ENCODE assay signal across 34 cellular contexts in the genomic region with DNA sequence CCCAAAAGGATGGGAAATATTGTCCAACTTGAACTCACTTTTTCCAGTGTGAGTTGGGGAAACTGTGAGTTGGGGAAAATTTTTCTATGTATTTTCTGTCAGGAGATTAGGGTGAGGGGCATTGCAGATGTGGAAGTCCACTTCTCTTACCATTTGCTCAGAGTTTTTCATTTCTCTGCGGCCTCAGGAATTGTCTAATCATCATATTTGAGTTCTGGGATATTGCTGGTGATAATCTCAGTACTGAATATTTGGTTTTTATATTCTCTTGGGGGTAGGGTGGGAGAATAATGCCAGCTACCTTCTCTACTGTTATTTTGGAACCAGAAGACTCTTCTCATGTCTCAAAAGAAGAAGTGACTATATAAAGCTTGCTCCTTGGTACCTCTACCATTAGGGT.
DNase-seq lines count a peak whose midpoint lies in the region; ATAC-seq, FAIRE-seq and TF ChIP-seq lines count a peak whose summit lies in the region.
"Had no signal": no experiment of that assay in that cellular context is flagged by ENCODE, and none has a peak within 500 bp of the region (broad histone marks: within the 10 kb centered on the region; RNA-seq: fewer than 3 reads in every experiment).

No MANE protein-coding gene starts in this region.

- in situ Hi-C loops in HepG2 (cut with HindIII; ENCODE audit: extremely low pct_ligation_motif_present, low pct_unique_long_range_greater_than_20kb) = no loop called here
- in situ Hi-C loops in IMR-90 (cut with MboI; ENCODE audit: low sequenced_read_pairs) = no loop called here
- in situ Hi-C loops in K562 (cut with MboI) = no loop called here

- TF ChIP-seq POLR2A in HepG2 (IDR thresholded peaks at IDR 0.05; ENCODE audit: insufficient read depth in 1 of 2, low read depth in 2 of 2, low read length in 2 of 2) (no peak), right lobe of liver (IDR thresholded peaks at IDR 0.05) (no peak), A549 (IDR thresholded peaks at IDR 0.05; ENCODE audit: low read length) (no peak), IMR-90 (IDR thresholded peaks at IDR 0.05; ENCODE audit: low read depth, low read length) (no peak), K562 (conservative IDR thresholded peaks at IDR 0.05) (no peak)

- DNase-seq in HepG2 (ENCODE audit: low spot score) = no peak
- no peak for DNase-seq in right lobe of liver
- DNase-seq in A549 (ENCODE audit: low read depth in 1 of 2, low spot score in 1 of 2) = no peak
- DNase-seq in IMR-90 = no peak
- DNase-seq in K562 (ENCODE audit: extremely low read depth in 1 of 4, low spot score in 3 of 4) = no peak
- no peak for DNase-seq in A673 (ENCODE audit: low spot score)
- DNase-seq in tibial artery = no peak
- no peak for DNase-seq in SKM-1 treated with dmso at 0.1 percent for 144 hours (lab: John Stamatoyannopoulos, UW; ENCODE audit: unreplicated experiment)
- DNase-seq: 8988T; ACHN; AML-193; BE2C; C1 segment of cervical spinal cord; Caco-2; Calu3; CD4-positive, alpha-beta memory T cell; CD4-positive, alpha-beta T cell; CD4-positive, CD25-positive, alpha-beta regulatory T cell; CD8-positive, alpha-beta memory T cell; CD8-positive, alpha-beta T cell; COR-L47; DMS 273 treated with DMSO at 0.1 percent for 48 hours; DMS153; DMS53; DMS79; DMS79 treated with DMSO at 0.1 percent for 48 hours; DND-41; EL had no signal

- H3K9ac ChIP-seq in HepG2 (ENCODE audit: insufficient read depth, low read depth, low read length) (no peak overlapping the region), IMR-90 (ENCODE audit: low read depth, low read length) (no peak overlapping the region), K562 (ENCODE audit: insufficient read depth in 1 of 2, low read depth in 2 of 2, low read length in 2 of 2) (no peak overlapping the region)
- H3K9ac ChIP-seq: BLaER1; BLaER1 treated with 17β-estradiol and CSF1 and Interleukin-3, amounts not matched to agents 10 nM and 100 nM had no signal

- no peak overlapping the region for H2AFZ ChIP-seq in HepG2 (ENCODE audit: low read length)
- H2AFZ ChIP-seq in IMR-90 (replicated peaks; ENCODE audit: low read length, poor library complexity) = no peak overlapping the region
- H2AFZ ChIP-seq in K562 (ENCODE audit: low read depth, low read length) = no peak overlapping the region

- no peaks in the 10 kb centered on the region for H3K79me1 ChIP-seq in IMR-90 (ENCODE audit: low read depth in 1 of 2, low read length in 2 of 2)

- TF ChIP-seq CTCF in HepG2 (CRISPR knock-in tag; IDR thresholded peaks at IDR 0.05) (no peak), right lobe of liver (IDR thresholded peaks at IDR 0.05) (no peak), A549 (IDR thresholded peaks at IDR 0.05) (no peak), IMR-90 (conservative IDR thresholded peaks at IDR 0.05; ENCODE audit: low read depth, low read length) (no peak), K562 (IDR thresholded peaks at IDR 0.05 in 2 of 3, conservative IDR thresholded peaks at IDR 0.05 in 1 of 3; ENCODE audit: insufficient read depth in 2 of 3, low read depth in 1 of 3, low read length in 3 of 3) (no peak), A673 (conservative IDR thresholded peaks at IDR 0.05; ENCODE audit: low read depth, low read length) (no peak), tibial artery (IDR thresholded peaks at IDR 0.05) (no peak)

- H3K4ac ChIP-seq in IMR-90 (ENCODE audit: low read depth, low read length) = no peak overlapping the region

- H2AK9ac ChIP-seq in IMR-90 (replicated peaks; ENCODE audit: low read depth, low read length, poor library complexity) = no peak overlapping the region

- no peak overlapping the region for H3K27ac ChIP-seq in HepG2 (ENCODE audit: extremely low read length, insufficient read depth, low read length)
- H3K27ac ChIP-seq in right lobe of liver = no peak overlapping the region
- H3K27ac ChIP-seq in A549 = no peak overlapping the region
- no peak overlapping the region for H3K27ac ChIP-seq in IMR-90 (ENCODE audit: insufficient read depth, low read length)
- H3K27ac ChIP-seq in K562 (ENCODE audit: extremely low read depth, low read depth, low read length) = no peak overlapping the region
- H3K27ac ChIP-seq in A673 (ENCODE audit: low read depth, low read length, poor library complexity, severe bottlenecking) = no peak overlapping the region
- H3K27ac ChIP-seq in tibial artery = no peak overlapping the region
- H3K27ac ChIP-seq: 22Rv1; BLaER1; BLaER1 treated with 17β-estradiol and CSF1 and Interleukin-3, amounts not matched to agents 10 nM and 100 nM; C4-2B had no signal

- H3K4me1 ChIP-seq in HepG2 (ENCODE audit: insufficient read depth, low read length) = no peaks in the 10 kb centered on the region
- H3K4me1 ChIP-seq in right lobe of liver = no peaks in the 10 kb centered on the region
- no peaks in the 10 kb centered on the region for H3K4me1 ChIP-seq in A549
- H3K4me1 ChIP-seq in IMR-90 (ENCODE audit: control insufficient read depth, insufficient read depth, low read length) = no peaks in the 10 kb centered on the region
- no peaks in the 10 kb centered on the region for H3K4me1 ChIP-seq in K562 (replicated peaks in 1 of 2; ENCODE audit: control insufficient read depth in 2 of 2, insufficient read depth in 2 of 2, low read length in 2 of 2)
- H3K4me1 ChIP-seq in A673 (ENCODE audit: insufficient read depth, low read length, poor library complexity, severe bottlenecking) = no peaks in the 10 kb centered on the region
- no peaks in the 10 kb centered on the region for H3K4me1 ChIP-seq in tibial artery
- H3K4me1 ChIP-seq: BE2C; BLaER1; BLaER1 treated with 17β-estradiol and CSF1 and Interleukin-3, amounts not matched to agents 10 nM and 100 nM; Caco-2 had no signal

- intact Hi-C loops in HepG2 (cut with micrococcal nuclease; ENCODE audit: unreplicated experiment) = no loop called here
- intact Hi-C loops in right lobe of liver (cut with DNase I) = no loop called here
- intact Hi-C loops in IMR-90 (cut with micrococcal nuclease) = no loop called here
- intact Hi-C loops in K562 (cut with micrococcal nuclease) = no loop called here
- intact Hi-C loops in A673 (cut with micrococcal nuclease; ENCODE audit: unreplicated experiment) = no loop called here
- intact Hi-C loops in tibial artery (cut with DNase I; ENCODE audit: low total_unique reads) = no loop called here

- no peak overlapping the region for H2BK5ac ChIP-seq in IMR-90 (ENCODE audit: low read depth, low read length, poor library complexity, severe bottlenecking)

- H3K23ac ChIP-seq in IMR-90 (ENCODE audit: low read depth, low read length) = no peak overlapping the region

- no peak overlapping the region for H2BK120ac ChIP-seq in IMR-90 (ENCODE audit: low read depth, low read length)

- ATAC-seq in HepG2 (no peak), right lobe of liver (no peak), A549 (no peak), IMR-90 (ENCODE audit: low read depth) (no peak), K562 (no peak)
- ATAC-seq: CD8-positive, alpha-beta T cell had no signal

- H3K79me2 ChIP-seq in HepG2 (ENCODE audit: insufficient read depth, low read length) (no peaks in the 10 kb centered on the region), K562 (ENCODE audit: control insufficient read depth, insufficient read depth, low read length) (no peaks in the 10 kb centered on the region)

- 7% methylated on average over 1 of the region's 1 CpG for WGBS in HepG2 (ENCODE audit: low lambda C conversion rate)
- WGBS in right lobe of liver (ENCODE audit: insufficient coverage, low coverage, low lambda C conversion rate, missing lambda C conversion rate) = 73% methylated on average over 1 of the region's 1 CpG
- WGBS in A549 (ENCODE audit: missing lambda C conversion rate) = 4% methylated on average over 1 of the region's 1 CpG
- WGBS in IMR-90 (ENCODE audit: extremely low coverage in 2 of 2, insufficient read length in 1 of 2), 2 experiments = no CpG with 5 or more reads among the region's 1 CpG
- 13% methylated on average over 1 of the region's 1 CpG for WGBS in K562 (ENCODE audit: insufficient coverage, low coverage, missing lambda C conversion rate)

- no peak overlapping the region for H3K4me3 ChIP-seq in HepG2 (replicated peaks in 1 of 3; ENCODE audit: insufficient read depth in 1 of 3, low read depth in 2 of 3, low read length in 3 of 3)
- H3K4me3 ChIP-seq in right lobe of liver = no peak overlapping the region
- no peak overlapping the region for H3K4me3 ChIP-seq in A549
- no peak overlapping the region for H3K4me3 ChIP-seq in IMR-90 (ENCODE audit: insufficient read depth, low read depth, low read length)
- H3K4me3 ChIP-seq in K562 = no peak overlapping the region
- H3K4me3 ChIP-seq in A673 (ENCODE audit: low read depth, low read length, poor library complexity, severe bottlenecking) = no peak overlapping the region
- no peak overlapping the region for H3K4me3 ChIP-seq in tibial artery
- H3K4me3 ChIP-seq: BLaER1; BLaER1 treated with 17β-estradiol and CSF1 and Interleukin-3, amounts not matched to agents 10 nM and 100 nM had no signal

- H2BK15ac ChIP-seq in IMR-90 (ENCODE audit: low read depth, low read length) = no peak overlapping the region

- H3K36me3 ChIP-seq in HepG2 (replicated peaks in 1 of 2; ENCODE audit: control insufficient read depth in 1 of 2, insufficient read depth in 2 of 2, low read length in 2 of 2) = no peaks in the 10 kb centered on the region
- H3K36me3 ChIP-seq in right lobe of liver = no peaks in the 10 kb centered on the region
- H3K36me3 ChIP-seq in IMR-90 (ENCODE audit: control insufficient read depth, insufficient read depth, low read length) = no peaks in the 10 kb centered on the region
- no peaks in the 10 kb centered on the region for H3K36me3 ChIP-seq in K562 (ENCODE audit: control insufficient read depth, insufficient read depth, low read length)
- H3K36me3 ChIP-seq in A673 (ENCODE audit: insufficient read depth, low read length, poor library complexity, severe bottlenecking) = no peaks in the 10 kb centered on the region
- no peaks in the 10 kb centered on the region for H3K36me3 ChIP-seq in tibial artery
- H3K36me3 ChIP-seq: BE2C; BLaER1; BLaER1 treated with 17β-estradiol and CSF1 and Interleukin-3, amounts not matched to agents 10 nM and 100 nM had no signal

- no TSS peak for BruUV-seq in HepG2 (replicated peaks; lab: Mats Ljungman, UMichigan)
- no TSS peak for BruUV-seq in IMR-90 (replicated peaks; lab: Mats Ljungman, UMichigan)
- no TSS peak for BruUV-seq in K562 (replicated peaks; lab: Mats Ljungman, UMichigan)
- BruUV-seq in A673 (replicated peaks; lab: Mats Ljungman, UMichigan) = no TSS peak

- H4K20me1 ChIP-seq in HepG2 (ENCODE audit: insufficient read depth, low read length) (no peaks in the 10 kb centered on the region), IMR-90 (ENCODE audit: insufficient read depth, low read length) (no peaks in the 10 kb centered on the region), K562 (replicated peaks; ENCODE audit: control insufficient read depth, insufficient read depth, low read length) (no peaks in the 10 kb centered on the region)
- H4K20me1 ChIP-seq: BLaER1; BLaER1 treated with 17β-estradiol and CSF1 and Interleukin-3, amounts not matched to agents 10 nM and 100 nM had no signal

- H4K91ac ChIP-seq in IMR-90 (ENCODE audit: insufficient read depth, low read depth, low read length) = no peak overlapping the region

- H3K4me2 ChIP-seq in HepG2 (ENCODE audit: low read depth, low read length) = no peak overlapping the region
- no peak overlapping the region for H3K4me2 ChIP-seq in A549
- no peak overlapping the region for H3K4me2 ChIP-seq in IMR-90 (ENCODE audit: low read depth, low read length)
- no peak overlapping the region for H3K4me2 ChIP-seq in K562 (ENCODE audit: insufficient read depth, low read length)
- H3K4me2 ChIP-seq: BLaER1; BLaER1 treated with 17β-estradiol and CSF1 and Interleukin-3, amounts not matched to agents 10 nM and 100 nM had no signal

- no peak for TF ChIP-seq RAD21 in HepG2 (CRISPR knock-in tag; IDR thresholded peaks at IDR 0.05)
- TF ChIP-seq RAD21 in A549 (conservative IDR thresholded peaks at IDR 0.05 in 1 of 2, IDR thresholded peaks at IDR 0.05 in 1 of 2) = no peak
- no peak for TF ChIP-seq RAD21 in IMR-90 (IDR thresholded peaks at IDR 0.05; ENCODE audit: low read length)
- no peak for TF ChIP-seq RAD21 in K562 (CRISPR knock-in tag; conservative IDR thresholded peaks at IDR 0.05 in 1 of 2, IDR thresholded peaks at IDR 0.05 in 1 of 2)

- CTCF ChIA-PET in HepG2 (lab: Yijun Ruan, JAX; ENCODE audit: low intra/inter-chr PET ratio, low total read pairs) (no interaction called here), A549 (lab: Yijun Ruan, JAX) (no interaction called here), IMR-90 (lab: Yijun Ruan, JAX) (no interaction called here), K562 (lab: Yijun Ruan, JAX; ENCODE audit: low intra/inter-chr PET ratio) (no interaction called here), A673 (lab: Charles Lee) (no interaction called here)

- H3K9me3 ChIP-seq in HepG2 (ENCODE audit: low read length) = no peaks in the 10 kb centered on the region
- no peaks in the 10 kb centered on the region for H3K9me3 ChIP-seq in right lobe of liver
- no peaks in the 10 kb centered on the region for H3K9me3 ChIP-seq in A549
- H3K9me3 ChIP-seq in IMR-90 (ENCODE audit: control insufficient read depth, insufficient read depth, low read length) = peaks cover 5% of the 10 kb centered on the region; the same call in 1 of the 2 replicates
- peaks cover 2% of the 10 kb centered on the region for H3K9me3 ChIP-seq in K562 (replicated peaks; ENCODE audit: control insufficient read depth, insufficient read depth, low read depth, low read length)
- H3K9me3 ChIP-seq in A673 (ENCODE audit: low read depth, low read length, poor library complexity, severe bottlenecking) = no peaks in the 10 kb centered on the region
- no peaks in the 10 kb centered on the region for H3K9me3 ChIP-seq in tibial artery
- H3K9me3 ChIP-seq: BE2C; BLaER1; BLaER1 treated with 17β-estradiol and CSF1 and Interleukin-3, amounts not matched to agents 10 nM and 100 nM; Caco-2 had no signal

- no peak overlapping the region for H4K8ac ChIP-seq in IMR-90 (ENCODE audit: low read depth in 2 of 2, low read length in 2 of 2)

- H3K56ac ChIP-seq in IMR-90 (ENCODE audit: extremely low read depth, insufficient read depth, low read length) = no peak overlapping the region

- dilution Hi-C loops in IMR-90 (cut with HindIII; ENCODE audit: low sequenced_read_pairs, unreplicated experiment) = no loop called here

- TF ChIP-seq EP300 in HepG2 (IDR thresholded peaks at IDR 0.05; ENCODE audit: low read depth in 2 of 2, low read length in 2 of 2) = no peak
- TF ChIP-seq EP300 in HepG2 (CRISPR knock-in tag; IDR thresholded peaks at IDR 0.05; ENCODE audit: borderline replicate concordance) = no peak
- TF ChIP-seq EP300 in A549 (IDR thresholded peaks at IDR 0.05) = no peak
- no peak for TF ChIP-seq EP300 in K562 (IDR thresholded peaks at IDR 0.05; ENCODE audit: low read length)

- H2BK20ac ChIP-seq in IMR-90 (ENCODE audit: low read depth, low read length) = no peak overlapping the region

- POLR2A ChIA-PET in HepG2 (lab: Yijun Ruan, JAX) = no interaction called here
- POLR2A ChIA-PET in A549 (lab: Yijun Ruan, JAX) = no interaction called here
- POLR2A ChIA-PET in IMR-90 (lab: Charles Lee; ENCODE audit: unreplicated experiment) = no interaction called here
- POLR2A ChIA-PET in K562 (lab: Yijun Ruan, JAX) = no interaction called here
- POLR2A ChIA-PET in A673 (lab: Charles Lee; ENCODE audit: low non-redundant PET) = no interaction called here

- no peak overlapping the region for H3K18ac ChIP-seq in IMR-90 (ENCODE audit: low read depth, low read length)

- FAIRE-seq in HepG2 (lab: Jason Lieb, UNC) = no peak
- no peak for FAIRE-seq in A549 (lab: Jason Lieb, UNC)
- no peak for FAIRE-seq in K562 (lab: Jason Lieb, UNC)
- FAIRE-seq: A204.1, D721Med had no signal

- no peak overlapping the region for H3K14ac ChIP-seq in IMR-90 (replicated peaks; ENCODE audit: low read depth, low read length)

- H4K5ac ChIP-seq in IMR-90 (ENCODE audit: low read depth, low read length) = no peak overlapping the region

- no peak overlapping the region for H2AK5ac ChIP-seq in IMR-90 (ENCODE audit: low read depth, low read length)

- H3K9me1 ChIP-seq in IMR-90 (ENCODE audit: insufficient read depth, low read length) (no peaks in the 10 kb centered on the region), K562 (ENCODE audit: control insufficient read depth, insufficient read depth, low read length) (no peaks in the 10 kb centered on the region)

- no peaks in the 10 kb centered on the region for H3K27me3 ChIP-seq in HepG2 (ENCODE audit: control insufficient read depth in 1 of 2, insufficient read depth in 2 of 2, low read length in 2 of 2)
- no peaks in the 10 kb centered on the region for H3K27me3 ChIP-seq in right lobe of liver
- H3K27me3 ChIP-seq in IMR-90 (ENCODE audit: control insufficient read depth, insufficient read depth, low read length) = no peaks in the 10 kb centered on the region
- no peaks in the 10 kb centered on the region for H3K27me3 ChIP-seq in K562 (ENCODE audit: control insufficient read depth in 2 of 2, insufficient read depth in 2 of 2, low read length in 2 of 2)
- no peaks in the 10 kb centered on the region for H3K27me3 ChIP-seq in A673 (replicated peaks; ENCODE audit: insufficient read depth, low read depth, low read length, poor library complexity)
- no peaks in the 10 kb centered on the region for H3K27me3 ChIP-seq in tibial artery
- H3K27me3 ChIP-seq: BE2C; BLaER1; BLaER1 treated with 17β-estradiol and CSF1 and Interleukin-3, amounts not matched to agents 10 nM and 100 nM had no signal

Comparison
In these comparisons a context has a peak if more than half of its experiments do, and no peak if none do; other contexts are left out.
1. Of the 241 proteins assayed by ChIP-seq in both HepG2 and K562: peak only in HepG2: MAFK; only in K562: MAFG; in both: MAFF; in neither: 238.